ENCODE assay signal across 16 cellular contexts in the genomic region with DNA sequence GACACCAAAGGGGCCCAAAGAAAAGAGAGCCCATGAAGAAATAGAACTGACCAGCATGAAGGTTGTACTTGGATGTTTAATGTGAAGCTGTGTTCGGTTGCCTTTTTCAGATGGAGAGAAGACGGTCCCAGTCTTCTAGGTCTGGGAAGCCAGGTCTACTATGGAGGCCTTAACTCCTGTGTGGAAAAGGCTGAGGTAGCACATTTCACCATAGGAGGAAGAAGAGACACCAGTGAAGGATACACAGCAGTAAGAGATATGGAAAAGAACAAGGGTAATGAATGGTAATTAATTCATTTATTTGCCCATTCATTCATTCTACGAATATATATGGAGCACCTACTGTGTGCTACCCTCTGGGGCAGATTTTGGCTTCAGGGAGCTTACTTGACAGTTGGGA.
DNase-seq lines count a peak whose midpoint lies in the region; ATAC-seq, FAIRE-seq and TF ChIP-seq lines count a peak whose summit lies in the region.
"Had no signal": no experiment of that assay in that cellular context is flagged by ENCODE, and none has a peak within 500 bp of the region (broad histone marks: within the 10 kb centered on the region; RNA-seq: fewer than 3 reads in every experiment).

No MANE protein-coding gene starts in this region.

- no peak for TF ChIP-seq RAD21 in GM12878 (IDR thresholded peaks at IDR 0.05; ENCODE audit: insufficient read depth, low read depth, low read length)

- H2AFZ ChIP-seq in mammary epithelial cell (ENCODE audit: low read depth, low read length): peak overlapping the region; percentile 59
- H2AFZ ChIP-seq in MM.1S (ENCODE audit: low read length): peak overlapping the region; percentile 32; the same call in 1 of the 2 replicates
- H2AFZ ChIP-seq in GM12878 (ENCODE audit: control insufficient read depth, low read depth, low read length): no peak overlapping the region
- H2AFZ ChIP-seq in trophoblast cell (ENCODE audit: insufficient read depth, low read length, poor library complexity): no peak overlapping the region
- H2AFZ ChIP-seq: GM23338 had no signal

- in situ Hi-C loops in mammary epithelial cell (cut with MboI; ENCODE audit: low sequenced_read_pairs in 2 of 2) (loop anchor here in 1 of 2 donors (25.0 kb wide), 1 partner anchor 1164 kb away; no protein-coding TSS in a partner anchor), GM12878 (cut with MboI) (loop anchor here (25.0 kb wide), 1 partner anchor 89 kb away; no protein-coding TSS in a partner anchor)

- BruUV-seq in mammary epithelial cell (replicated peaks; lab: Mats Ljungman, UMichigan): no TSS peak
- BruUV-seq in GM12878 (replicated peaks; lab: Mats Ljungman, UMichigan): TSS peak; percentile 83

- RAD21 ChIA-PET in GM12878 (lab: Charles Lee; ENCODE audit: unreplicated experiment): interaction anchor here (0.7 to 15.5 kb wide), 20 partner anchors 7 to 405 kb away, joined by 3 to 346 read pairs (median 4); partner anchors contain the start of gene BTG1

- SMC1A ChIA-PET in GM12878 (lab: Charles Lee; ENCODE audit: uncharacterized antibody, unreplicated experiment): interaction anchor here (0.7 to 9.6 kb wide), 30 partner anchors 8 to 517 kb away, joined by 3 to 228 read pairs (median 4); no protein-coding TSS in a partner anchor

- H2BK12ac ChIP-seq in trophoblast cell (ENCODE audit: low read length): peak overlapping the region; percentile 42

- no peak overlapping the region for H3K18ac ChIP-seq in trophoblast cell (ENCODE audit: low read length)

- H3K9me3 ChIP-seq in mammary epithelial cell (replicated peaks; ENCODE audit: insufficient read depth, low read length) (no peaks in the 10 kb centered on the region), breast epithelium (no peaks in the 10 kb centered on the region), MM.1S (replicated peaks; ENCODE audit: insufficient read depth, low read length) (no peaks in the 10 kb centered on the region), GM12878 (replicated peaks; ENCODE audit: control insufficient read depth, insufficient read depth, low read length) (no peaks in the 10 kb centered on the region), trophoblast cell (ENCODE audit: insufficient read depth, low read depth, low read length) (no peaks in the 10 kb centered on the region), colonic mucosa (no peaks in the 10 kb centered on the region)
- H3K9me3 ChIP-seq: SJSA1 had no signal

- H3K9me2 ChIP-seq in MM.1S (replicated peaks; ENCODE audit: insufficient read depth, low read length): no peaks in the 10 kb centered on the region

- H3K27ac ChIP-seq in mammary epithelial cell (ENCODE audit: insufficient read depth, low read depth, low read length): peak overlapping the region; percentile 82
- no peak overlapping the region for H3K27ac ChIP-seq in breast epithelium
- H3K27ac ChIP-seq in MM.1S (ENCODE audit: low read length): peak overlapping the region; percentile 79
- peak overlapping the region; percentile 98 for H3K27ac ChIP-seq in GM12878 (ENCODE audit: control insufficient read depth, insufficient read depth)
- no peak overlapping the region for H3K27ac ChIP-seq in trophoblast cell (ENCODE audit: low read depth, low read length)
- H3K27ac ChIP-seq in colonic mucosa: no peak overlapping the region
- H3K27ac ChIP-seq: 22Rv1, SJSA1 had no signal

- peak overlapping the region; percentile 48 for H3K9ac ChIP-seq in mammary epithelial cell (ENCODE audit: insufficient read depth, low read length)
- 0 out of 2 replicates have a peak overlapping the region, but pooled peaks have one; percentile 5 for H3K9ac ChIP-seq in MM.1S (ENCODE audit: low read length)
- peak overlapping the region; percentile 45 for H3K9ac ChIP-seq in GM12878 (ENCODE audit: control insufficient read depth, insufficient read depth, low read length)
- H3K9ac ChIP-seq in trophoblast cell (ENCODE audit: low read length): no peak overlapping the region
- no peak overlapping the region for H3K9ac ChIP-seq in colonic mucosa (ENCODE audit: low read depth in 2 of 2, low read length in 2 of 2)

- H3K4me3 ChIP-seq in mammary epithelial cell (replicated peaks in 1 of 3; ENCODE audit: insufficient read depth in 1 of 3, low read depth in 2 of 3, low read length in 3 of 3) (no peak overlapping the region), breast epithelium (no peak overlapping the region), MM.1S (ENCODE audit: low read length) (no peak overlapping the region), GM12878 (peak overlapping the region; percentile 17; the same call in 1 of the 2 replicates), trophoblast cell (ENCODE audit: low read depth, low read length) (no peak overlapping the region), colonic mucosa (no peak overlapping the region)
- H3K4me3 ChIP-seq: GM23338, SJSA1 had no signal

- no peak overlapping the region for H2BK120ac ChIP-seq in trophoblast cell (ENCODE audit: insufficient read depth, low read length, poor library complexity)

- H3K27me3 Mint-ChIP-seq in naive thymus-derived CD8-positive, alpha-beta T cell: no peaks in the 10 kb centered on the region

- no peak overlapping the region for H3K27ac Mint-ChIP-seq in naive thymus-derived CD8-positive, alpha-beta T cell
- H3K27ac Mint-ChIP-seq: GM23338 had no signal

- H3K4ac ChIP-seq in trophoblast cell (ENCODE audit: low read depth, low read length): no peak overlapping the region

- FAIRE-seq in GM12878 (lab: Jason Lieb, UNC): no peak
- FAIRE-seq: HTR-8/SVneo had no signal

- H3K4me1 Mint-ChIP-seq in naive thymus-derived CD8-positive, alpha-beta T cell: peaks cover 0 to 16% (median 9%) of the 10 kb centered on the region in 4 donors
- H3K4me1 Mint-ChIP-seq: GM23338 had no signal

- no peak overlapping the region for H4K8ac ChIP-seq in trophoblast cell (ENCODE audit: low read depth, low read length)

- H3K79me1 ChIP-seq in trophoblast cell (ENCODE audit: low read length): peaks cover 13% of the 10 kb centered on the region

- no peak for TF ChIP-seq CTCF in mammary epithelial cell (conservative IDR thresholded peaks at IDR 0.05 in 1 of 2, IDR thresholded peaks at IDR 0.05 in 1 of 2; ENCODE audit: extremely low read depth in 1 of 2, insufficient read depth in 1 of 2, low read depth in 1 of 2, low read length in 2 of 2)
- TF ChIP-seq CTCF in breast epithelium (IDR thresholded peaks at IDR 0.05): no peak
- TF ChIP-seq CTCF in MM.1S (IDR thresholded peaks at IDR 0.05; ENCODE audit: low read length): no peak
- no peak for TF ChIP-seq CTCF in GM12878 (IDR thresholded peaks at IDR 0.05 in 2 of 3, conservative IDR thresholded peaks at IDR 0.05 in 1 of 3; ENCODE audit: control insufficient read depth in 2 of 3, extremely low read depth in 1 of 3, insufficient read depth in 1 of 3, low read depth in 3 of 3, low read length in 3 of 3)
- no peak for TF ChIP-seq CTCF in colonic mucosa (IDR thresholded peaks at IDR 0.05)

- H3K23ac ChIP-seq in trophoblast cell (ENCODE audit: low read length): no peak overlapping the region

- H3K36me3 ChIP-seq in mammary epithelial cell (ENCODE audit: insufficient read depth, low read length): no peaks in the 10 kb centered on the region
- H3K36me3 ChIP-seq in breast epithelium: no peaks in the 10 kb centered on the region
- no peaks in the 10 kb centered on the region for H3K36me3 ChIP-seq in MM.1S (replicated peaks; ENCODE audit: insufficient read depth, low read length)
- no peaks in the 10 kb centered on the region for H3K36me3 ChIP-seq in GM12878 (ENCODE audit: control insufficient read depth in 2 of 2, insufficient read depth in 2 of 2, low read length in 1 of 2)
- H3K36me3 ChIP-seq in trophoblast cell (ENCODE audit: control insufficient read depth in 1 of 2, insufficient read depth in 2 of 2, low read length in 2 of 2): no peaks in the 10 kb centered on the region
- H3K36me3 ChIP-seq in colonic mucosa: no peaks in the 10 kb centered on the region
- H3K36me3 ChIP-seq: SJSA1 had no signal

- no peak overlapping the region for H4K91ac ChIP-seq in trophoblast cell (ENCODE audit: low read depth, low read length)

- H4K20me1 ChIP-seq in mammary epithelial cell (ENCODE audit: insufficient read depth, low read length) (no peaks in the 10 kb centered on the region), MM.1S (ENCODE audit: insufficient read depth, low read length) (no peaks in the 10 kb centered on the region), GM12878 (ENCODE audit: control insufficient read depth, insufficient read depth) (no peaks in the 10 kb centered on the region)

- H3K4me2 ChIP-seq in mammary epithelial cell (ENCODE audit: insufficient read depth, low read depth, low read length) (no peak overlapping the region), MM.1S (ENCODE audit: low read depth, low read length) (no peak overlapping the region), GM12878 (ENCODE audit: control insufficient read depth, insufficient read depth) (no peak overlapping the region), trophoblast cell (ENCODE audit: low read length) (no peak overlapping the region)
- H3K4me2 ChIP-seq: GM23338 had no signal

- peaks cover 14% of the 10 kb centered on the region for H3F3A ChIP-seq in MM.1S (ENCODE audit: insufficient read depth, low read length)

- no peak for DNase-seq in mammary epithelial cell
- no peak for DNase-seq in breast epithelium (ENCODE audit: low spot score in 2 of 2)
- DNase-seq in MM.1S: no peak
- no peak for DNase-seq in GM12878 (ENCODE audit: low read depth, low spot score)
- no peak for DNase-seq in trophoblast cell
- DNase-seq in colonic mucosa: no peak
- DNase-seq in naive thymus-derived CD8-positive, alpha-beta T cell: no peak
- DNase-seq: DMS79 treated with DMSO at 0.1 percent for 48 hours, NCI-H1105 treated with DMSO at 0.1 percent for 48 hours, NCI-H1694 treated with DMSO at 0.1 percent for 48 hours, NCI-H748 treated with DMSO at 0.1 percent for 48 hours had no signal

- CTCF ChIA-PET in mammary epithelial cell (lab: Charles Lee; ENCODE audit: low non-redundant PET) (interaction anchor here (0.6 kb wide), 1 partner anchor 351 kb away, joined by 3 read pairs; no protein-coding TSS in a partner anchor), GM12878 (lab: Yijun Ruan, JAX) (interaction anchor here (0.7 to 2.9 kb wide), 8 partner anchors 18 to 407 kb away, joined by 3 to 16 read pairs (median 6); partner anchors contain the start of gene BTG1)

- no peaks in the 10 kb centered on the region for H3K79me2 ChIP-seq in mammary epithelial cell (ENCODE audit: insufficient read depth, low read length)
- H3K79me2 ChIP-seq in MM.1S (ENCODE audit: low read length): no peaks in the 10 kb centered on the region
- H3K79me2 ChIP-seq in GM12878 (ENCODE audit: control insufficient read depth, insufficient read depth, low read length): peaks cover 4% of the 10 kb centered on the region
- no peaks in the 10 kb centered on the region for H3K79me2 ChIP-seq in trophoblast cell (ENCODE audit: control insufficient read depth, insufficient read depth, low read length, poor library complexity)

- H3K27me3 ChIP-seq in mammary epithelial cell (ENCODE audit: insufficient read depth, low read length) (no peaks in the 10 kb centered on the region), breast epithelium (no peaks in the 10 kb centered on the region), MM.1S (replicated peaks; ENCODE audit: insufficient read depth, low read length) (no peaks in the 10 kb centered on the region), GM12878 (replicated peaks in 1 of 2; ENCODE audit: control insufficient read depth in 2 of 2, insufficient read depth in 2 of 2, low read length in 1 of 2) (no peaks in the 10 kb centered on the region), trophoblast cell (ENCODE audit: insufficient read depth, low read length) (no peaks in the 10 kb centered on the region), colonic mucosa (no peaks in the 10 kb centered on the region)
- H3K27me3 ChIP-seq: SJSA1 had no signal

- no peak overlapping the region for H2BK5ac ChIP-seq in trophoblast cell (ENCODE audit: low read depth, low read length, poor library complexity)

- H3K4me1 ChIP-seq in mammary epithelial cell (ENCODE audit: insufficient read depth, low read length): peaks cover 38% of the 10 kb centered on the region
- H3K4me1 ChIP-seq in breast epithelium: peaks cover 0 to 7% of the 10 kb centered on the region in 2 donors
- H3K4me1 ChIP-seq in MM.1S (ENCODE audit: low read length): peaks cover 64% of the 10 kb centered on the region
- peaks cover 62% of the 10 kb centered on the region for H3K4me1 ChIP-seq in GM12878 (ENCODE audit: control insufficient read depth, insufficient read depth, low read length)
- peaks cover 9 to 16% of the 10 kb centered on the region in 2 experiments for H3K4me1 ChIP-seq in trophoblast cell (ENCODE audit: control insufficient read depth in 1 of 2, insufficient read depth in 2 of 2, low read length in 2 of 2)
- H3K4me1 ChIP-seq in colonic mucosa: no peaks in the 10 kb centered on the region

- dilution Hi-C loops in mammary epithelial cell (cut with HindIII; ENCODE audit: low sequenced_read_pairs): no loop called here

- no peak overlapping the region for H3K4me3 Mint-ChIP-seq in naive thymus-derived CD8-positive, alpha-beta T cell
- H3K4me3 Mint-ChIP-seq: GM23338 had no signal

- POLR2A ChIA-PET in GM12878 (lab: Charles Lee): interaction anchor here (0.7 to 15.5 kb wide), 11 partner anchors 8 to 405 kb away, joined by 3 to 204 read pairs (median 4); partner anchors contain the start of gene BTG1
- POLR2A ChIA-PET in naive thymus-derived CD8-positive, alpha-beta T cell (lab: Charles Lee): no interaction called here

- intact Hi-C loops in mammary epithelial cell (cut with micrococcal nuclease) (loop anchor here (5.0 kb wide), 1 partner anchor 44 kb away; no protein-coding TSS in a partner anchor), breast epithelium (cut with DNase I; ENCODE audit: low total_unique reads) (loop anchor here (10.0 kb wide), 1 partner anchor 46 kb away; no protein-coding TSS in a partner anchor), GM12878 (cut with micrococcal nuclease; ENCODE audit: unreplicated experiment) (no loop called here), colonic mucosa (cut with DNase I) (no loop called here)

- no peak overlapping the region for H2AK5ac ChIP-seq in trophoblast cell (ENCODE audit: low read length)

- ATAC-seq in GM12878 (no peak), GM19023 (IDR thresholded peaks at IDR 0.05; ENCODE audit: unreplicated experiment) (no peak)
- ATAC-seq in naive thymus-derived CD8-positive, alpha-beta T cell: no peak
- ATAC-seq: GM23338 had no signal

- H3K9me3 Mint-ChIP-seq in naive thymus-derived CD8-positive, alpha-beta T cell: peaks cover 0 to 5% (median 0%) of the 10 kb centered on the region in 9 donors
- H3K9me3 Mint-ChIP-seq: GM23338 had no signal

- no peak overlapping the region for H4K12ac ChIP-seq in trophoblast cell (ENCODE audit: low read depth, low read length)

- WGBS in mammary epithelial cell (ENCODE audit: low coverage, missing lambda C conversion rate): 100% methylated on average over 3 of the region's 3 CpGs
- 80% methylated on average over 3 of the region's 3 CpGs for WGBS in GM12878 (ENCODE audit: insufficient coverage, insufficient replicate concordance, low lambda C conversion rate, missing lambda C conversion rate)
- WGBS in trophoblast cell (ENCODE audit: extremely low coverage, insufficient coverage, insufficient read length): no CpG with 5 or more reads among the region's 3 CpGs

- peaks cover 0 to 3% (median 0%) of the 10 kb centered on the region in 3 donors for H3K36me3 Mint-ChIP-seq in naive thymus-derived CD8-positive, alpha-beta T cell

- TF ChIP-seq POLR2A in breast epithelium (IDR thresholded peaks at IDR 0.05) (no peak), GM12878 (IDR thresholded peaks at IDR 0.05; ENCODE audit: low read depth, low read length) (no peak)

- no peak for TF ChIP-seq EP300 in GM12878 (IDR thresholded peaks at IDR 0.05; ENCODE audit: borderline replicate concordance in 1 of 2, control insufficient read depth in 1 of 2, low read depth in 2 of 2, low read length in 2 of 2)

- no peak overlapping the region for H3K14ac ChIP-seq in trophoblast cell (ENCODE audit: low read length)

Comparison
In these comparisons a context has a peak if more than half of its experiments do, and no peak if none do; other contexts are left out.
1. H3K27ac ChIP-seq: peak in mammary epithelial cell (single experiment), MM.1S (single experiment) and GM12878 (single experiment); none in breast epithelium (0 of 2), trophoblast cell (single experiment) and colonic mucosa (single experiment).
2. H2AFZ ChIP-seq: peak in mammary epithelial cell (single experiment) and MM.1S (single experiment); none in GM12878 (single experiment) and trophoblast cell (single experiment).
3. H3K9ac ChIP-seq: peak in mammary epithelial cell (single experiment), MM.1S (single experiment) and GM12878 (single experiment); none in trophoblast cell (single experiment) and colonic mucosa (0 of 2).
4. intact Hi-C loops: an anchor here in mammary epithelial cell (5.0 kb wide) and breast epithelium (10.0 kb wide); none called in GM12878 and colonic mucosa.